23 cellular contexts compared by ENCODE assay signal in genomic region chr7:25802473-25802872, GRCh38.
DNase-seq lines count a peak whose midpoint lies in the region; ATAC-seq, FAIRE-seq and TF ChIP-seq lines count a peak whose summit lies in the region.
"Had no signal": no experiment of that assay in that cellular context is flagged by ENCODE, and none has a peak within 500 bp of the region (broad histone marks: within the 10 kb centered on the region; RNA-seq: fewer than 3 reads in every experiment).

No MANE protein-coding gene starts in this region.

- H3K79me2 ChIP-seq in K562 (ENCODE audit: control insufficient read depth, insufficient read depth, low read length): no peaks in the 10 kb centered on the region

- H3K4me3 Mint-ChIP-seq in activated T-cell treated with anti-CD3 and anti-CD28 coated beads, Interleukin-2, amount 50 U/mL, for 24 hours: no peak overlapping the region
- H3K4me3 Mint-ChIP-seq: CD8-positive, alpha-beta memory T cell; H9; nephron progenitor cell; T-cell had no signal

- H3K4me1 ChIP-seq in K562 (replicated peaks in 1 of 2; ENCODE audit: control insufficient read depth in 2 of 2, insufficient read depth in 2 of 2, low read length in 2 of 2) (no peaks in the 10 kb centered on the region), stomach (peaks cover 0 to 17% (median 0%) of the 10 kb centered on the region in 4 donors), upper lobe of right lung (no peaks in the 10 kb centered on the region)

- H3K9me1 ChIP-seq in K562 (ENCODE audit: control insufficient read depth, insufficient read depth, low read length): no peaks in the 10 kb centered on the region

- no peaks in the 10 kb centered on the region for H3K9me3 Mint-ChIP-seq in activated T-cell treated with anti-CD3 and anti-CD28 coated beads, Interleukin-2, amount 50 U/mL, for 24 hours
- H3K9me3 Mint-ChIP-seq: activated T-helper 2 cell treated with anti-CD3 and anti-CD28 coated beads, Interferon-gamma antibody, Interleukin-2, Interleukin-4, amounts not matched to agents 10 μg/mL and 5 μg/mL and 100 μg/mL, durations not matched to agents 14 hours and 24 hours and 36 hours; CD8-positive, alpha-beta memory T cell; H9; nephron progenitor cell; T-cell had no signal

- peaks cover 4 to 10% of the 10 kb centered on the region in 2 experiments for H3K27me3 ChIP-seq in K562 (ENCODE audit: control insufficient read depth in 2 of 2, insufficient read depth in 2 of 2, low read length in 2 of 2)
- no peaks in the 10 kb centered on the region for H3K27me3 ChIP-seq in stomach
- no peaks in the 10 kb centered on the region for H3K27me3 ChIP-seq in upper lobe of right lung
- H3K27me3 ChIP-seq: Peyer's patch had no signal

- peak overlapping the region; percentile 55 for H3K27ac Mint-ChIP-seq in activated T-cell treated with anti-CD3 and anti-CD28 coated beads, Interleukin-2, amount 50 U/mL, for 24 hours
- H3K27ac Mint-ChIP-seq: activated T-helper 2 cell treated with anti-CD3 and anti-CD28 coated beads, Interferon-gamma antibody, Interleukin-2, Interleukin-4, amounts not matched to agents 10 μg/mL and 5 μg/mL and 100 μg/mL, durations not matched to agents 14 hours and 24 hours and 36 hours; CD8-positive, alpha-beta memory T cell; H9; T-cell had no signal

- CTCF ChIA-PET in K562 (lab: Yijun Ruan, JAX; ENCODE audit: low intra/inter-chr PET ratio): no interaction called here

- no peak for TF ChIP-seq RAD21 in K562 (CRISPR knock-in tag; conservative IDR thresholded peaks at IDR 0.05 in 1 of 2, IDR thresholded peaks at IDR 0.05 in 1 of 2)

- BruUV-seq in K562 (replicated peaks; lab: Mats Ljungman, UMichigan): no TSS peak

- ATAC-seq in HG02884 (IDR thresholded peaks at IDR 0.05; ENCODE audit: unreplicated experiment): peak; percentile 68
- ATAC-seq in K562: no peak
- ATAC-seq in upper lobe of right lung: no peak
- ATAC-seq: mucosa of descending colon, sciatic nerve, T-cell had no signal

- H3K9ac ChIP-seq in K562 (ENCODE audit: insufficient read depth in 1 of 2, low read depth in 2 of 2, low read length in 2 of 2): no peak overlapping the region

- POLR2A ChIA-PET in K562 (lab: Yijun Ruan, JAX): no interaction called here

- H3K36me3 ChIP-seq in K562 (ENCODE audit: control insufficient read depth, insufficient read depth, low read length) (no peaks in the 10 kb centered on the region), stomach (no peaks in the 10 kb centered on the region), upper lobe of right lung (no peaks in the 10 kb centered on the region)
- H3K36me3 ChIP-seq: Peyer's patch had no signal

- TF ChIP-seq POLR2A in K562 (conservative IDR thresholded peaks at IDR 0.05) (no peak), stomach (IDR thresholded peaks at IDR 0.05) (no peak)

- intact Hi-C loops in K562 (cut with micrococcal nuclease) (no loop called here), stomach (cut with DNase I; ENCODE audit: low total_unique reads) (no loop called here), upper lobe of right lung (cut with DNase I) (no loop called here)

- no peak for TF ChIP-seq CTCF in K562 (IDR thresholded peaks at IDR 0.05 in 2 of 3, conservative IDR thresholded peaks at IDR 0.05 in 1 of 3; ENCODE audit: insufficient read depth in 2 of 3, low read depth in 1 of 3, low read length in 3 of 3)
- TF ChIP-seq CTCF in stomach (IDR thresholded peaks at IDR 0.05): no peak
- no peak for TF ChIP-seq CTCF in upper lobe of right lung (IDR thresholded peaks at IDR 0.05)
- no peak for TF ChIP-seq CTCF in GM20000 (IDR thresholded peaks at IDR 0.05; ENCODE audit: extremely low read depth, missing control alignments)

- no peak for TF ChIP-seq EP300 in K562 (IDR thresholded peaks at IDR 0.05; ENCODE audit: low read length)
- TF ChIP-seq EP300 in stomach (IDR thresholded peaks at IDR 0.05): no peak

- no peak for DNase-seq in activated T-cell treated with anti-CD3 and anti-CD28 coated beads, Interleukin-2, amount 50 U/mL, for 24 hours
- no peak for DNase-seq in activated T-cell treated with anti-CD3 and anti-CD28 coated beads, Interleukin-2, amount 50 U/mL, for 48 hours
- DNase-seq in K562 (ENCODE audit: extremely low read depth in 1 of 4, low spot score in 3 of 4): no peak
- DNase-seq in stomach: no peak
- no peak for DNase-seq in upper lobe of right lung
- no peak for DNase-seq in GM20000 (ENCODE audit: low spot score)
- no peak for DNase-seq in NCI-H524 (lab: John Stamatoyannopoulos, UW)
- DNase-seq: activated CD4-positive, alpha-beta T cell treated with anti-CD3 and anti-CD28 coated beads for 1 hour; AML-193; CD8-positive, alpha-beta memory T cell; DMS153; H9; KBM-7; MM.1S; mucosa of descending colon; NCI-H1436; nephron progenitor cell; Peyer's patch; T-cell had no signal

- H3K27ac ChIP-seq in K562 (ENCODE audit: extremely low read depth, low read depth, low read length): no peak overlapping the region
- H3K27ac ChIP-seq in stomach: peak overlapping the region in 3 of 5 donors; percentile 11 to 44 (median 42)
- no peak overlapping the region for H3K27ac ChIP-seq in upper lobe of right lung

- peak; percentile 15 for FAIRE-seq in K562 (lab: Jason Lieb, UNC)

- no peak overlapping the region for H2AFZ ChIP-seq in K562 (ENCODE audit: low read depth, low read length)

- H4K20me1 ChIP-seq in K562 (replicated peaks; ENCODE audit: control insufficient read depth, insufficient read depth, low read length): no peaks in the 10 kb centered on the region

- peaks cover 27% of the 10 kb centered on the region for H3K27me3 Mint-ChIP-seq in activated T-cell treated with anti-CD3 and anti-CD28 coated beads, Interleukin-2, amount 50 U/mL, for 24 hours

- H3K9me3 ChIP-seq in K562 (replicated peaks; ENCODE audit: control insufficient read depth, insufficient read depth, low read depth, low read length): no peaks in the 10 kb centered on the region
- no peaks in the 10 kb centered on the region for H3K9me3 ChIP-seq in stomach
- H3K9me3 ChIP-seq in upper lobe of right lung: no peaks in the 10 kb centered on the region
- H3K9me3 ChIP-seq: mucosa of descending colon, Peyer's patch had no signal

- H3K36me3 Mint-ChIP-seq in activated T-cell treated with anti-CD3 and anti-CD28 coated beads, Interleukin-2, amount 50 U/mL, for 24 hours (ENCODE audit: low read depth): no peaks in the 10 kb centered on the region
- H3K36me3 Mint-ChIP-seq: CD8-positive, alpha-beta memory T cell; T-cell had no signal

- H3K4me3 ChIP-seq in K562 (no peak overlapping the region), stomach (no peak overlapping the region), upper lobe of right lung (no peak overlapping the region)
- H3K4me3 ChIP-seq: lung, mucosa of descending colon, Peyer's patch had no signal

- no peak overlapping the region for H3K4me2 ChIP-seq in K562 (ENCODE audit: insufficient read depth, low read length)

- in situ Hi-C loops in K562 (cut with MboI): no loop called here

- peaks cover 20% of the 10 kb centered on the region for H3K4me1 Mint-ChIP-seq in activated T-cell treated with anti-CD3 and anti-CD28 coated beads, Interleukin-2, amount 50 U/mL, for 24 hours (ENCODE audit: low read depth)
- H3K4me1 Mint-ChIP-seq: CD8-positive, alpha-beta memory T cell; H9; T-cell had no signal

TF ChIP-seq in K562, 482 proteins besides CTCF, POLR2A, EP300 and RAD21 (continues in another document):
- TF ChIP-seq, protein P1, sequence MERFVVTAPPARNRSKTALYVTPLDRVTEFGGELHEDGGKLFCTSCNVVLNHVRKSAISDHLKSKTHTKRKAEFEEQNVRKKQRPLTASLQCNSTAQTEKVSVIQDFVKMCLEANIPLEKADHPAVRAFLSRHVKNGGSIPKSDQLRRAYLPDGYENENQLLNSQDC (CRISPR knock-in tag; IDR thresholded peaks at IDR 0.05): no peak
- TF ChIP-seq IRF9 (tag; IDR thresholded peaks at IDR 0.05) (no peak), PHB2 (IDR thresholded peaks at IDR 0.05; ENCODE audit: low read depth) (no peak), YBX1 (IDR thresholded peaks at IDR 0.05) (no peak), BDP1 (IDR thresholded peaks at IDR 0.05; ENCODE audit: insufficient read depth, insufficient read length) (no peak), SMARCB1 (IDR thresholded peaks at IDR 0.05; ENCODE audit: insufficient read length, low read depth) (no peak), ZNF324 (CRISPR knock-in tag; IDR thresholded peaks at IDR 0.05) (no peak), ZNF217 (CRISPR knock-in tag; IDR thresholded peaks at IDR 0.05) (no peak), POU5F1 (IDR thresholded peaks at IDR 0.05; ENCODE audit: borderline replicate concordance, low read depth, low read length, partially characterized antibody) (no peak), ZFP91 (CRISPR knock-in tag; IDR thresholded peaks at IDR 0.05) (no peak), ZNF445 (CRISPR knock-in tag; IDR thresholded peaks at IDR 0.05; ENCODE audit: low read depth) (no peak)
- TF ChIP-seq, protein P2, sequence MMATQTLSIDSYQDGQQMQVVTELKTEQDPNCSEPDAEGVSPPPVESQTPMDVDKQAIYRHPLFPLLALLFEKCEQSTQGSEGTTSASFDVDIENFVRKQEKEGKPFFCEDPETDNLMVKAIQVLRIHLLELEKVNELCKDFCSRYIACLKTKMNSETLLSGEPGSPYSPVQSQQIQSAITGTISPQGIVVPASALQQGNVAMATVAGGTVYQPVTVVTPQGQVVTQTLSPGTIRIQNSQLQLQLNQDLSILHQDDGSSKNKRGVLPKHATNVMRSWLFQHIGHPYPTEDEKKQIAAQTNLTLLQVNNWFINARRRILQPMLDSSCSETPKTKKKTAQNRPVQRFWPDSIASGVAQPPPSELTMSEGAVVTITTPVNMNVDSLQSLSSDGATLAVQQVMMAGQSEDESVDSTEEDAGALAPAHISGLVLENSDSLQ (IDR thresholded peaks at IDR 0.05): no peak

Comparison
In these comparisons a context has a peak if more than half of its experiments do, and no peak if none do; other contexts are left out.
1. H3K27ac ChIP-seq: peak in stomach (3 of 5); none in K562 (single experiment) and upper lobe of right lung (single experiment).